25 cellular contexts compared by ENCODE assay signal in the genomic region with DNA sequence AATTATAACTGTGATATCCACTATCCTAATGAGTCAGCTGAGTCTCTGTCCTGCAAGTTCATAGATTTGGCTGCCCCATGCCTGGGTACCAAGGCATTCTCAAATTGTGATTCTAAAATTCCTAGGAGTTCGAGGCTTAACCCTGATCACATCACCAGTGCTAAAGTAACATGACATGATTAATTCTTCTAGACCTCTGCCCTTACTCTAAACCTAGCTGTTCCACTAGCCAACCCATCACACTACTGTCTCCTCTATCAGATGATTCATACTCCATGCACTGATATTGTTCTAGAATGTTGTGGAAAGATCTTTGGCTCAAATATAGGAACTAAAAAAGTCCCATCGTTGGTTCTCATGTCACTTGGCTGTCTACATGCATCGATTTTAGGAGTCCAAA.
DNase-seq lines count a peak whose midpoint lies in the region; ATAC-seq, FAIRE-seq and TF ChIP-seq lines count a peak whose summit lies in the region.
"Had no signal": no experiment of that assay in that cellular context is flagged by ENCODE, and none has a peak within 500 bp of the region (broad histone marks: within the 10 kb centered on the region; RNA-seq: fewer than 3 reads in every experiment).

No MANE protein-coding gene starts in this region.

- H3K4me3 ChIP-seq in astrocyte (ENCODE audit: insufficient read depth, low read depth, low read length) (no peak overlapping the region), fibroblast of the aortic adventitia (ENCODE audit: low read depth, low read length) (no peak overlapping the region)
- H3K4me3 ChIP-seq: A549; BLaER1 treated with 17β-estradiol and CSF1 and Interleukin-3, amounts not matched to agents 10 nM and 100 nM; GM23248 had no signal

- H3K79me2 ChIP-seq in astrocyte (ENCODE audit: insufficient read depth, low read length), result no peaks in the 10 kb centered on the region

- DNase-seq in M059J (ENCODE audit: low read depth) (peak; percentile 51), astrocyte (ENCODE audit: low read depth) (peak; percentile 30), fibroblast of the aortic adventitia (ENCODE audit: low read depth) (peak; percentile 67), renal cortical epithelial cell (ENCODE audit: low read depth) (peak; percentile 41), NCI-H2029 treated with DMSO at 0.1 percent for 48 hours (lab: John Stamatoyannopoulos, UW) (no peak), RKO (ENCODE audit: low spot score) (no peak)
- no peak for DNase-seq in natural killer cell treated with Interleukin-12 subunit alpha and Interleukin-12 subunit beta and Interleukin-15 and Interleukin-18, amount 100 ng/mL, for 72 hours (ENCODE audit: low spot score)
- DNase-seq: 8988T; ACHN; AML-193; BE2C; CD4-positive, alpha-beta T cell; CD8-positive, alpha-beta memory T cell; DMS53; DMS79 treated with DMSO at 0.1 percent for 48 hours; GM23248; H7; HCEC 1CT had no signal

- H3K4me2 ChIP-seq in astrocyte (ENCODE audit: low read length), result no peak overlapping the region
- H3K4me2 ChIP-seq: A549; BLaER1 treated with 17β-estradiol and CSF1 and Interleukin-3, amounts not matched to agents 10 nM and 100 nM had no signal

- H3K27ac ChIP-seq in astrocyte (ENCODE audit: low read depth, low read length), result no peak overlapping the region
- H3K27ac ChIP-seq: A549; BLaER1 treated with 17β-estradiol and CSF1 and Interleukin-3, amounts not matched to agents 10 nM and 100 nM; GM23248 had no signal

- no peaks in the 10 kb centered on the region for H3K27me3 Mint-ChIP-seq in astrocyte (ENCODE audit: low read depth, unreplicated experiment)
- no peaks in the 10 kb centered on the region for H3K27me3 Mint-ChIP-seq in natural killer cell treated with Interleukin-12 subunit alpha and Interleukin-12 subunit beta and Interleukin-15 and Interleukin-18, amount 100 ng/mL, for 72 hours
- H3K27me3 Mint-ChIP-seq: CD4-positive, alpha-beta T cell; CD8-positive, alpha-beta memory T cell had no signal

- H3K36me3 ChIP-seq in astrocyte (ENCODE audit: insufficient read depth, low read length), result no peaks in the 10 kb centered on the region
- H3K36me3 ChIP-seq: BE2C; BLaER1 treated with 17β-estradiol and CSF1 and Interleukin-3, amounts not matched to agents 10 nM and 100 nM had no signal

- no peaks in the 10 kb centered on the region for H4K20me1 ChIP-seq in astrocyte (ENCODE audit: insufficient read depth, low read length)
- H4K20me1 ChIP-seq: BLaER1 treated with 17β-estradiol and CSF1 and Interleukin-3, amounts not matched to agents 10 nM and 100 nM had no signal

- no peak overlapping the region for H3K27ac Mint-ChIP-seq in astrocyte (ENCODE audit: unreplicated experiment)
- no peak overlapping the region for H3K27ac Mint-ChIP-seq in natural killer cell treated with Interleukin-12 subunit alpha and Interleukin-12 subunit beta and Interleukin-15 and Interleukin-18, amount 100 ng/mL, for 72 hours
- H3K27ac Mint-ChIP-seq: CD14-positive monocyte; CD4-positive, alpha-beta T cell; CD8-positive, alpha-beta memory T cell had no signal

- H3K4me3 Mint-ChIP-seq in astrocyte (ENCODE audit: unreplicated experiment), result no peak overlapping the region
- no peak overlapping the region for H3K4me3 Mint-ChIP-seq in natural killer cell treated with Interleukin-12 subunit alpha and Interleukin-12 subunit beta and Interleukin-15 and Interleukin-18, amount 100 ng/mL, for 72 hours
- H3K4me3 Mint-ChIP-seq: CD14-positive monocyte; CD4-positive, alpha-beta T cell; CD8-positive, alpha-beta memory T cell had no signal

- peaks cover 34% of the 10 kb centered on the region for H3K4me1 Mint-ChIP-seq in astrocyte (ENCODE audit: low read depth, unreplicated experiment)
- H3K4me1 Mint-ChIP-seq in natural killer cell treated with Interleukin-12 subunit alpha and Interleukin-12 subunit beta and Interleukin-15 and Interleukin-18, amount 100 ng/mL, for 72 hours (ENCODE audit: low read depth in 2 of 2), result no peaks in the 10 kb centered on the region
- H3K4me1 Mint-ChIP-seq: CD14-positive monocyte; CD8-positive, alpha-beta memory T cell had no signal

- no peak overlapping the region for H3K9ac ChIP-seq in astrocyte (ENCODE audit: low read length)
- H3K9ac ChIP-seq: BLaER1 treated with 17β-estradiol and CSF1 and Interleukin-3, amounts not matched to agents 10 nM and 100 nM; GM23248 had no signal

- H3K36me3 Mint-ChIP-seq in astrocyte (ENCODE audit: low read depth, unreplicated experiment), result peaks cover 2% of the 10 kb centered on the region
- peaks cover 7% of the 10 kb centered on the region for H3K36me3 Mint-ChIP-seq in natural killer cell treated with Interleukin-12 subunit alpha and Interleukin-12 subunit beta and Interleukin-15 and Interleukin-18, amount 100 ng/mL, for 72 hours
- H3K36me3 Mint-ChIP-seq: CD14-positive monocyte; CD8-positive, alpha-beta memory T cell had no signal

- no peak for TF ChIP-seq CTCF in astrocyte (IDR thresholded peaks at IDR 0.05; ENCODE audit: insufficient read depth, low read depth, low read length)
- TF ChIP-seq CTCF in fibroblast of the aortic adventitia (IDR thresholded peaks at IDR 0.05; ENCODE audit: insufficient read depth, low read length), result no peak

- no peak for ATAC-seq in natural killer cell treated with Interleukin-12 subunit alpha and Interleukin-12 subunit beta and Interleukin-15 and Interleukin-18, amount 100 ng/mL, for 72 hours
- ATAC-seq in GM21717 (IDR thresholded peaks at IDR 0.05; ENCODE audit: unreplicated experiment), result no peak
- ATAC-seq: A549 had no signal

- H3K9me3 Mint-ChIP-seq in astrocyte (ENCODE audit: unreplicated experiment), result peaks cover 7% of the 10 kb centered on the region
- peaks cover 9% of the 10 kb centered on the region for H3K9me3 Mint-ChIP-seq in natural killer cell treated with Interleukin-12 subunit alpha and Interleukin-12 subunit beta and Interleukin-15 and Interleukin-18, amount 100 ng/mL, for 72 hours

- no peak overlapping the region for H2AFZ ChIP-seq in astrocyte (ENCODE audit: low read depth, low read length)
- H2AFZ ChIP-seq: GM23248 had no signal

- peaks cover 2% of the 10 kb centered on the region for H3K27me3 ChIP-seq in astrocyte (ENCODE audit: insufficient read depth, low read length)
- H3K27me3 ChIP-seq: BE2C; BLaER1 treated with 17β-estradiol and CSF1 and Interleukin-3, amounts not matched to agents 10 nM and 100 nM had no signal

- FAIRE-seq in astrocyte (lab: Jason Lieb, UNC), result no peak
- FAIRE-seq: A549, G401.6, GM12892, H1 had no signal

- H3K9me3 ChIP-seq in astrocyte (ENCODE audit: insufficient read depth, low read depth, low read length), result peaks cover 7% of the 10 kb centered on the region
- H3K9me3 ChIP-seq: A549, BE2C had no signal

- H3K4me1 ChIP-seq in astrocyte (ENCODE audit: insufficient read depth, low read length), result no peaks in the 10 kb centered on the region
- H3K4me1 ChIP-seq: A549; BE2C; BLaER1 treated with 17β-estradiol and CSF1 and Interleukin-3, amounts not matched to agents 10 nM and 100 nM had no signal

Comparison
In these comparisons a context has a peak if more than half of its experiments do, and no peak if none do; other contexts are left out.
1. DNase-seq: peak in M059J (single experiment), astrocyte (single experiment), fibroblast of the aortic adventitia (single experiment) and renal cortical epithelial cell (single experiment); none in natural killer cell treated with Interleukin-12 subunit alpha and Interleukin-12 subunit beta and Interleukin-15 and Interleukin-18, amount 100 ng/mL, for 72 hours (single experiment), NCI-H2029 treated with DMSO at 0.1 percent for 48 hours (single experiment) and RKO (single experiment).